8 cellular contexts compared by ENCODE assay signal in the genomic region with DNA sequence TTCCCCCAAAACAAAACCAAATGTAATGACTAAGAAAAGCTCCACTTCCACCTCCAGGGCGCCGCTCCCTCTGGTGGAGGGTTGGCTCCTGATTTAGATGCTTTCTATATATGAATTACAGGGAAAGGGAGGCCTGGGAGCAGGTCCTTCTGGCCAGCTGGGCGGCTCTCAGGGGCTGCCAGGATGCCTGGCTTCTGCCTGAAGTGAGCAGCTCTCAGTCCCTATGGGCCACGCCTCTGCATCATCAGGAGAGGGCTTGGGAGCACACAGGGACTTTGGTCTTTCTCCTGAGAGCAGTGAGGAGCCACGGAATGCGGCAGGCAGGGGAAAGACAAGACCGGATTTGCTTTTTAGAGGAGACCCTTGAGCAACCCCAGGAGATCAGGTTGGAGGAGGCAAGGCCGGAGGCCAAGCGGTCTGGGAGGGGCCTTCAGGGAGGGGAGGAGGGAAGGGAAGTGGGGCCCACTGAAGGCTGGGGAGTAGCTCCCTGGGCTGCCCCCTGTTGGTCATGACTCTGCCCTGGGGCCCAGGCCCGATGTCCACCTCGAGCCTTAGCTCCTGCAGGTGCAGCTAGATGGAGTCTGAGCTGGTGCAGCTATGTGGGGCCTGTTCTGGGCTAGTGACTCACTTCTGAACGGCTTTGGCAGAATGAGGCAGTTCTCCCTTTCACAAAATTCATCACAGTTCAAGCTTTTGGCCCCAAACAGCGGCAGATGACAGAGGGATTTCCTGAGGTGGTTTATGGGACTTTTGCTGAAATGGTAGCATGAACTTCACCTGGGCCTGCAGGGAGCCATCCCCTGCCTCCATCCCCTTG. TPM values are rescaled to one million over a fixed set of nuclear protein-coding genes. Genes with fewer than 3 reads are reported as not detected.
DNase-seq lines count a peak whose midpoint lies in the region; ATAC-seq, FAIRE-seq and TF ChIP-seq lines count a peak whose summit lies in the region.

No MANE protein-coding gene starts in this region.

- peaks cover 6% of the 10 kb centered on the region for H3K79me1 ChIP-seq in trophoblast cell (ENCODE audit: low read length)

- intact Hi-C loops in transverse colon (cut with DNase I; ENCODE audit: low total_unique reads), result no loop called here

- H3K14ac ChIP-seq in trophoblast cell (ENCODE audit: low read length), result no peak overlapping the region

- no peak overlapping the region for H3K9ac ChIP-seq in trophoblast cell (ENCODE audit: low read length)

- H3K4me3 Mint-ChIP-seq in chondrocyte (ENCODE audit: unreplicated experiment), result no peak overlapping the region
- no peak overlapping the region for H3K4me3 Mint-ChIP-seq in type B pancreatic cell

- no peaks in the 10 kb centered on the region for H3K36me3 ChIP-seq in transverse colon
- H3K36me3 ChIP-seq in trophoblast cell (ENCODE audit: control insufficient read depth in 1 of 2, insufficient read depth in 2 of 2, low read length in 2 of 2), result no peaks in the 10 kb centered on the region

- H3K36me3 Mint-ChIP-seq in chondrocyte (ENCODE audit: low read depth), result no peaks in the 10 kb centered on the region
- no peaks in the 10 kb centered on the region for H3K36me3 Mint-ChIP-seq in type B pancreatic cell

- no peak for FAIRE-seq in HTR-8/SVneo (lab: Jason Lieb, UNC)

- H3K27me3 Mint-ChIP-seq in chondrocyte (ENCODE audit: low read depth) (no peaks in the 10 kb centered on the region), type B pancreatic cell (no peaks in the 10 kb centered on the region)

- no peak overlapping the region for H3K4me2 ChIP-seq in trophoblast cell (ENCODE audit: low read length)

- no peak overlapping the region for H3K18ac ChIP-seq in trophoblast cell (ENCODE audit: low read length)

- H3K27ac Mint-ChIP-seq in chondrocyte (ENCODE audit: unreplicated experiment) (no peak overlapping the region), type B pancreatic cell (peak overlapping the region; percentile 67)

- H3K4ac ChIP-seq in trophoblast cell (ENCODE audit: low read depth, low read length), result no peak overlapping the region

- no peaks in the 10 kb centered on the region for H3K79me2 ChIP-seq in trophoblast cell (ENCODE audit: control insufficient read depth, insufficient read depth, low read length, poor library complexity)

- peaks cover 0 to 7% (median 0%) of the 10 kb centered on the region in 4 donors for H3K4me1 ChIP-seq in transverse colon
- H3K4me1 ChIP-seq in trophoblast cell (ENCODE audit: control insufficient read depth in 1 of 2, insufficient read depth in 2 of 2, low read length in 2 of 2), result peaks cover 9 to 12% of the 10 kb centered on the region in 2 experiments

- H3K9me3 Mint-ChIP-seq in chondrocyte (ENCODE audit: low read depth) (no peaks in the 10 kb centered on the region), type B pancreatic cell (no peaks in the 10 kb centered on the region)

- no peak overlapping the region for H2BK120ac ChIP-seq in trophoblast cell (ENCODE audit: insufficient read depth, low read length, poor library complexity)

- H2AK5ac ChIP-seq in trophoblast cell (ENCODE audit: low read length), result no peak overlapping the region

- no peak overlapping the region for H2BK5ac ChIP-seq in trophoblast cell (ENCODE audit: low read depth, low read length, poor library complexity)

- H3K27ac ChIP-seq in transverse colon (no peak overlapping the region), trophoblast cell (ENCODE audit: low read depth, low read length) (no peak overlapping the region)

- WGBS in transverse colon (ENCODE audit: low coverage in 1 of 2), 2 donors, result 69% methylated on average over 12 of the region's 13 CpGs; no CpG with 5 or more reads in 1 of the 2 donors
- WGBS in trophoblast cell (ENCODE audit: extremely low coverage, insufficient coverage, insufficient read length), result no CpG with 5 or more reads among the region's 13 CpGs

- no peaks in the 10 kb centered on the region for H3K9me3 ChIP-seq in transverse colon
- H3K9me3 ChIP-seq in trophoblast cell (ENCODE audit: insufficient read depth, low read depth, low read length), result no peaks in the 10 kb centered on the region

- no peak overlapping the region for H4K91ac ChIP-seq in trophoblast cell (ENCODE audit: low read depth, low read length)

- H3K27me3 ChIP-seq in transverse colon, result no peaks in the 10 kb centered on the region
- H3K27me3 ChIP-seq in trophoblast cell (ENCODE audit: insufficient read depth, low read length), result no peaks in the 10 kb centered on the region

- H2AFZ ChIP-seq in trophoblast cell (ENCODE audit: insufficient read depth, low read length, poor library complexity), result no peak overlapping the region

- ATAC-seq in GM18858 (IDR thresholded peaks at IDR 0.05; ENCODE audit: unreplicated experiment), result peak; percentile 19

- H4K12ac ChIP-seq in trophoblast cell (ENCODE audit: low read depth, low read length), result no peak overlapping the region

- H3K4me3 ChIP-seq in AG09309 (ENCODE audit: control insufficient read depth, low read depth, low read length) (no peak overlapping the region), transverse colon (no peak overlapping the region), trophoblast cell (ENCODE audit: low read depth, low read length) (no peak overlapping the region)

- H3K4me1 Mint-ChIP-seq in chondrocyte (ENCODE audit: low read depth), result peaks cover 21% of the 10 kb centered on the region
- peaks cover 13% of the 10 kb centered on the region for H3K4me1 Mint-ChIP-seq in type B pancreatic cell (ENCODE audit: unreplicated experiment)

- no peak overlapping the region for H2BK12ac ChIP-seq in trophoblast cell (ENCODE audit: low read length)

- TF ChIP-seq CTCF in AG09309 (IDR thresholded peaks at IDR 0.05; ENCODE audit: control insufficient read depth, insufficient read depth, low read depth, low read length, missing control alignments), result peak; percentile 60
- peak; percentile 72 for TF ChIP-seq CTCF in chondrocyte (IDR thresholded peaks at IDR 0.05)
- TF ChIP-seq CTCF in type B pancreatic cell (conservative IDR thresholded peaks at IDR 0.05), result peak; percentile 49
- no peak for TF ChIP-seq CTCF in transverse colon (IDR thresholded peaks at IDR 0.05)

- no peak overlapping the region for H4K8ac ChIP-seq in trophoblast cell (ENCODE audit: low read depth, low read length)

- no peak overlapping the region for H3K23ac ChIP-seq in trophoblast cell (ENCODE audit: low read length)

- in situ Hi-C loops in transverse colon (cut with MboI; ENCODE audit: low pct_ligation_motif_present in 1 of 4, low pct_unique_long_range_greater_than_20kb in 1 of 4, low sequenced_read_pairs in 3 of 4), result no loop called here

- TF ChIP-seq EP300 in transverse colon (IDR thresholded peaks at IDR 0.05; ENCODE audit: low read depth), result no peak

- DNase-seq in AG09309 (ENCODE audit: low read depth), result no peak
- DNase-seq in HTR-8/SVneo (ENCODE audit: insufficient read length, low spot score), result peak; percentile 22
- no peak for DNase-seq in chondrocyte (ENCODE audit: low spot score)
- no peak for DNase-seq in type B pancreatic cell (ENCODE audit: extremely low spot score, unreplicated experiment)
- DNase-seq in transverse colon, result no peak
- DNase-seq in trophoblast cell, result no peak
- no peak for DNase-seq in A172 (ENCODE audit: low spot score)

- TF ChIP-seq POLR2A in transverse colon (IDR thresholded peaks at IDR 0.05), result no peak

RNA-seq across cellular contexts. Expression of gene GRHPR, which starts 11.3 kb away (rescaled TPM):
- 84.3 to 101 TPM (median 86.3 TPM) in 3 replicates for total RNA-seq in chondrocyte
- 81.6 and 109 TPM in 2 replicates for total RNA-seq in type B pancreatic cell (ENCODE audit: low replicate concordance)
- 100 to 1,000 TPM in 3 of 4 donors, 10 to 100 TPM in 1; 48.6 to 131 (median 104) TPM for total RNA-seq in transverse colon
- 70.1 and 73.9 TPM in 2 replicates for polyA plus RNA-seq in trophoblast cell (2013)
- 127 and 165 TPM in 2 replicates for total RNA-seq in A172 (2014; rRNA removed; shearing (Covaris generic))

RNA-seq across cellular contexts. Expression of gene ZBTB5, which starts 54.1 kb away (rescaled TPM):
- total RNA-seq in chondrocyte (14.1 to 15.3 TPM (median 14.5 TPM) in 3 replicates), type B pancreatic cell (ENCODE audit: low replicate concordance) (22.6 and 25.9 TPM in 2 replicates), transverse colon (10 to 100 TPM in 3 of 4 donors, 1 to 10 TPM in 1; 3.2 to 14.6 (median 12.8) TPM)
- 11.2 and 11.3 TPM in 2 replicates for polyA plus RNA-seq in trophoblast cell (2013)
- total RNA-seq in A172 (2014; rRNA removed; shearing (Covaris generic)), result 8.9 and 9.7 TPM in 2 replicates

Comparison
In these comparisons a context has a peak if more than half of its experiments do, and no peak if none do; other contexts are left out.
1. CTCF ChIP-seq: peak in AG09309 (single experiment), chondrocyte (single experiment) and type B pancreatic cell (single experiment); none in transverse colon (0 of 5).